8 cellular contexts compared by ENCODE assay signal in genomic region chr4:10015140-10015753, GRCh38. TPM values are rescaled to one million over a fixed set of nuclear protein-coding genes. Genes with fewer than 3 reads are reported as not detected.
A peak's percentile ranks its signal among the peaks of the same experiment; 100 is the strongest.
DNase-seq lines count a peak whose midpoint lies in the region; ATAC-seq, FAIRE-seq and TF ChIP-seq lines count a peak whose summit lies in the region.

No MANE protein-coding gene starts in this region.

- peaks cover 25% of the 10 kb centered on the region for H3K4me1 Mint-ChIP-seq in activated CD4-positive, alpha-beta memory T cell treated with anti-CD3 and anti-CD28 coated beads, Interleukin-2, amount 10 ng/mL, durations not matched to agents 7 days and 5 days

- peak; percentile 84 for TF ChIP-seq CTCF in GM12872 (IDR thresholded peaks at IDR 0.05; ENCODE audit: insufficient read depth, low read depth, low read length)

- CTCF ChIA-PET in activated CD4-positive, alpha-beta memory T cell treated with anti-CD3 and anti-CD28 coated beads, Interleukin-2, amount 10 ng/mL, durations not matched to agents 7 days and 5 days (lab: Charles Lee), result interaction anchor here (0.8 to 6.3 kb wide), 35 partner anchors 9 to 446 kb away, joined by 3 to 136 read pairs (median 6); no protein-coding TSS in a partner anchor

- H3K4me3 Mint-ChIP-seq in activated CD4-positive, alpha-beta memory T cell treated with anti-CD3 and anti-CD28 coated beads, Interleukin-2, amount 10 ng/mL, durations not matched to agents 7 days and 5 days, result no peak overlapping the region

- no peak overlapping the region for H3K27ac Mint-ChIP-seq in activated CD4-positive, alpha-beta memory T cell treated with anti-CD3 and anti-CD28 coated beads, Interleukin-2, amount 10 ng/mL, durations not matched to agents 7 days and 5 days

- no peaks in the 10 kb centered on the region for H3K27me3 Mint-ChIP-seq in activated CD4-positive, alpha-beta memory T cell treated with anti-CD3 and anti-CD28 coated beads, Interleukin-2, amount 10 ng/mL, durations not matched to agents 7 days and 5 days

- FAIRE-seq in urothelium cell line (lab: Jason Lieb, UNC), result no peak

- POLR2A ChIA-PET in activated CD4-positive, alpha-beta memory T cell treated with anti-CD3 and anti-CD28 coated beads, Interleukin-2, amount 10 ng/mL, durations not matched to agents 7 days and 5 days (lab: Charles Lee), result interaction anchor here (1.1 to 2.2 kb wide), 3 partner anchors 45 to 312 kb away, joined by 3 to 7 read pairs (median 6); no protein-coding TSS in a partner anchor

- no peaks in the 10 kb centered on the region for H3K36me3 Mint-ChIP-seq in activated CD4-positive, alpha-beta memory T cell treated with anti-CD3 and anti-CD28 coated beads, Interleukin-2, amount 10 ng/mL, durations not matched to agents 7 days and 5 days (ENCODE audit: low read depth)

- H3K9me3 Mint-ChIP-seq in activated CD4-positive, alpha-beta memory T cell treated with anti-CD3 and anti-CD28 coated beads, Interleukin-2, amount 10 ng/mL, durations not matched to agents 7 days and 5 days, result no peaks in the 10 kb centered on the region

- no peak for ATAC-seq in GM21825 (IDR thresholded peaks at IDR 0.05; ENCODE audit: unreplicated experiment)

- DNase-seq in AG08395 (ENCODE audit: low spot score) (peak; percentile 15), NCI-H1105 treated with DMSO at 0.1 percent for 48 hours (lab: John Stamatoyannopoulos, UW) (peak; percentile 63), iris pigment epithelial cell (ENCODE audit: low read depth) (peak; percentile 48), urothelium cell line (ENCODE audit: low spot score) (peak; percentile 18), NCI-H446 treated with DMSO at 0.1 percent for 48 hours (lab: John Stamatoyannopoulos, UW) (no peak)
- peak; percentile 61 for DNase-seq in activated CD4-positive, alpha-beta memory T cell treated with anti-CD3 and anti-CD28 coated beads, Interleukin-2, amount 10 ng/mL, durations not matched to agents 7 days and 5 days

RNA-seq across cellular contexts. Expression of gene SLC2A9, which starts 6.0 kb away (rescaled TPM):
- under 1 TPM; 0.55 to 0.83 TPM for total RNA-seq in activated CD4-positive, alpha-beta memory T cell treated with anti-CD3 and anti-CD28 coated beads, Interleukin-2, amount 10 ng/mL, durations not matched to agents 7 days and 5 days
